Comparison of ENCODE assay signal across 10 cellular contexts in the genomic region with DNA sequence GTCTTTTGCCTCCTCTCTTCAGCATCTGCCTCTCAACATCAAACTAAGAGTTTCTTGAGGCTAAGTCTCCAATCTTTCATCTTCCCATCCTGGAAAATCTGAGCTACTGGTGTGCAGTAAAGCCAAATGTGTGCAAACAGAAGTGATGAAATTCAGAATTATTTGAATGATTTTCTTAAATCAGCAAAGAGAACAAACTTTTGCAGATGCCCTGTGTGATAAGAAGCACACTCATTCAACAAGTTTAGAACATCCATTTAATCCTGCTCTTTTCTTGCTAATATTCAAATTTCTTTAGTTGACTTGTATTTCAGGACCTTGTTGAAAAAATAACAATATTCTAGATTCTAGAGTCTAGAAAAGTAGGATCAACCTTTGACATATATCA.
DNase-seq lines count a peak whose midpoint lies in the region; ATAC-seq, FAIRE-seq and TF ChIP-seq lines count a peak whose summit lies in the region.
"Had no signal": no experiment of that assay in that cellular context is flagged by ENCODE, and none has a peak within 500 bp of the region (broad histone marks: within the 10 kb centered on the region; RNA-seq: fewer than 3 reads in every experiment).

No MANE protein-coding gene starts in this region.

- ATAC-seq in GM18517 (IDR thresholded peaks at IDR 0.05; ENCODE audit: unreplicated experiment) (peak; percentile 41), GM21390 (IDR thresholded peaks at IDR 0.05; ENCODE audit: unreplicated experiment) (peak; percentile 25), HG03139 (IDR thresholded peaks at IDR 0.05; ENCODE audit: unreplicated experiment) (peak; percentile 25), heart right ventricle (no peak)

- H3K27me3 Mint-ChIP-seq in astrocyte (ENCODE audit: low read depth, unreplicated experiment) = no peaks in the 10 kb centered on the region

- in situ Hi-C loops in KBM-7 (cut with MboI; ENCODE audit: low pct_unique_long_range_greater_than_20kb, low sequenced_read_pairs) = no loop called here

- no peak overlapping the region for H3K9ac ChIP-seq in astrocyte (ENCODE audit: low read length)

- peaks cover 19% of the 10 kb centered on the region for H3K9me3 Mint-ChIP-seq in astrocyte (ENCODE audit: unreplicated experiment)

- H3K4me1 Mint-ChIP-seq in astrocyte (ENCODE audit: low read depth, unreplicated experiment) = no peaks in the 10 kb centered on the region

- peak overlapping the region; percentile 44 for H3K27ac Mint-ChIP-seq in astrocyte (ENCODE audit: unreplicated experiment)

- no peaks in the 10 kb centered on the region for H3K79me2 ChIP-seq in astrocyte (ENCODE audit: insufficient read depth, low read length)

- TF ChIP-seq CTCF in astrocyte (IDR thresholded peaks at IDR 0.05; ENCODE audit: insufficient read depth, low read depth, low read length) = no peak
- TF ChIP-seq CTCF in heart right ventricle (IDR thresholded peaks at IDR 0.05) = no peak

- H4K20me1 ChIP-seq in astrocyte (ENCODE audit: insufficient read depth, low read length) = no peaks in the 10 kb centered on the region

- H3K27me3 ChIP-seq in astrocyte (ENCODE audit: insufficient read depth, low read length) (no peaks in the 10 kb centered on the region), heart right ventricle (no peaks in the 10 kb centered on the region)

- peaks cover 15% of the 10 kb centered on the region for H3K9me3 ChIP-seq in astrocyte (ENCODE audit: insufficient read depth, low read depth, low read length)
- H3K9me3 ChIP-seq in heart right ventricle = peaks cover 0 to 39% (median 0%) of the 10 kb centered on the region in 11 donors

- no peak for FAIRE-seq in astrocyte (lab: Jason Lieb, UNC)

- H3K36me3 ChIP-seq in astrocyte (ENCODE audit: insufficient read depth, low read length) (no peaks in the 10 kb centered on the region), heart right ventricle (no peaks in the 10 kb centered on the region)

- no peaks in the 10 kb centered on the region for H3K36me3 Mint-ChIP-seq in astrocyte (ENCODE audit: low read depth, unreplicated experiment)

- H3K27ac ChIP-seq in astrocyte (ENCODE audit: low read depth, low read length) (peak overlapping the region; percentile 50), heart right ventricle (no peak overlapping the region), caudate nucleus (ENCODE audit: low read depth, low read length) (no peak overlapping the region)

- DNase-seq in astrocyte (ENCODE audit: low read depth) = no peak
- no peak for DNase-seq in heart right ventricle
- DNase-seq in caudate nucleus (lab: John Stamatoyannopoulos, UW) = no peak
- no peak for DNase-seq in HT-29 (ENCODE audit: low spot score)
- no peak for DNase-seq in KBM-7
- DNase-seq: NCI-H524 treated with DMSO at 0.1 percent for 48 hours, retina had no signal

- H3K4me1 ChIP-seq in astrocyte (ENCODE audit: insufficient read depth, low read length) = no peaks in the 10 kb centered on the region
- no peaks in the 10 kb centered on the region for H3K4me1 ChIP-seq in heart right ventricle

- no peak overlapping the region for H3K4me2 ChIP-seq in astrocyte (ENCODE audit: low read length)

- no peak overlapping the region for H3K4me3 Mint-ChIP-seq in astrocyte (ENCODE audit: unreplicated experiment)

- no peak overlapping the region for H2AFZ ChIP-seq in astrocyte (ENCODE audit: low read depth, low read length)

- intact Hi-C loops in heart right ventricle (cut with DNase I) = no loop called here

- no peak overlapping the region for H3K4me3 ChIP-seq in astrocyte (ENCODE audit: insufficient read depth, low read depth, low read length)
- no peak overlapping the region for H3K4me3 ChIP-seq in heart right ventricle

Comparison
In these comparisons a context has a peak if more than half of its experiments do, and no peak if none do; other contexts are left out.
1. ATAC-seq: peak in GM18517 (single experiment), GM21390 (single experiment) and HG03139 (single experiment); none in heart right ventricle (0 of 8).